ENCODE assay signal across 11 cellular contexts in the genomic region with DNA sequence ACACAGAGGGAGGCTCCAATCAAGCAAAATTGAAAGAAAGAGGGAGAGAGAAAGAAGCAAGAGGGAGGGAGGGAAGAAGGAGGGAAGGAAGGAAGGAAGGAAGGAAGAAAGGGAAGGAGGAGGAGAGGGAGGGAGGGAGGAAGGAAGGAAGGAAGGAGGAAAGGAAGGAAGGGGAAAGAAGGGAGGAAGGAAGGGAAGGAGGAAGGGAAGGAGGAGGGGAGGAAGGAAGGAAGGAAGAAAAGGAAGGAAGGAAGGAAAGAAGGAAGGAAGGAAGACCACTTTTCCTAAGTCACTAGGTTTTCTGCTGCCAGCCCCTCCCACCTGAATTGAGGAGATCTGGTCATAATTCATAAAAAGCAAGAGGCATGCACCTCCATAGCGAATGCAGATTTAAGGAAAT.
"Had no signal": no experiment of that assay in that cellular context is flagged by ENCODE, and none has a peak within 500 bp of the region (broad histone marks: within the 10 kb centered on the region; RNA-seq: fewer than 3 reads in every experiment).

No MANE protein-coding gene starts in this region.

- H3K9me3 ChIP-seq: HAP-1 had no signal

- H3K27ac ChIP-seq: GM23248 had no signal

- H3K4me3 ChIP-seq: GM23248, GM23338, HAP-1 had no signal

- H3K9ac ChIP-seq: GM23248 had no signal

- DNase-seq: GM23248, GOT3, H7, H9, HCEC 1CT, HFFc6 had no signal

- ATAC-seq: GM23338, HCT116 had no signal

- H2AFZ ChIP-seq: GM23248, GM23338 had no signal

- FAIRE-seq: H1, H54 had no signal

- H3K4me2 ChIP-seq: GM23338 had no signal

- H3K36me3 ChIP-seq: HAP-1 had no signal
